ENCODE assay signal across 17 cellular contexts in the genomic region with DNA sequence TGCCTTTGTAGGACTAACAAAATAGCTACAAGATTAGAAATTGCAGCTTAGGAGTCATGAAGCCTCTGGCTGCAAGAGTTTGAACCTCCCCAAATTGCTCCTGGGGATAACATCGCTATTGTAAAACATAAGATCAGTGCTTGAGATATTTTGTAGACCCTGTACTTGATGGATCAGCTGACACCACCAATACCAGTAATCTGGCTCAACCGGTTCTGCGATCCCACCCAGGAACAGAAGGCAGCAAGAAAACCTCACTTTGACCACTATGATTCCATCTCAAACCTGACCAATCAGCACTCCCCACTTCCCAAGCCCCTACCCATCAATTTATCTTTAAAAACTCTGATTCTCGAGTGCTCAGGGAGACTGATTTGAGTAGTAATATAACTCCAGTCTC.
DNase-seq lines count a peak whose midpoint lies in the region; TF ChIP-seq lines count a peak whose summit lies in the region.
"Had no signal": no experiment of that assay in that cellular context is flagged by ENCODE, and none has a peak within 500 bp of the region (broad histone marks: within the 10 kb centered on the region; RNA-seq: fewer than 3 reads in every experiment).

No MANE protein-coding gene starts in this region.

- peaks cover 67% of the 10 kb centered on the region for H3K4me1 ChIP-seq in PC-9 (replicated peaks; ENCODE audit: insufficient read depth)
- H3K4me1 ChIP-seq: HAP-1 had no signal

- no TSS peak for BruUV-seq in PC-9 (replicated peaks; lab: Mats Ljungman, UMichigan)

- H3F3A ChIP-seq in PC-9 (ENCODE audit: insufficient read depth, low read depth): peaks cover 48% of the 10 kb centered on the region

- DNase-seq in NCI-H748 (lab: John Stamatoyannopoulos, UW; ENCODE audit: unreplicated experiment): peak; percentile 32
- DNase-seq in NCI-H748 treated with DMSO at 0.1 percent for 48 hours (lab: John Stamatoyannopoulos, UW): no peak
- no peak for DNase-seq in PC-9
- DNase-seq in islet precursor cell: peak; percentile 58
- no peak for DNase-seq in NCI-H1417 treated with DMSO at 0.1 percent for 48 hours (lab: John Stamatoyannopoulos, UW)
- no peak for DNase-seq in activated naive CD4-positive, alpha-beta T cell treated with Interleukin-2 at 50 U/mL for 16 hours
- DNase-seq in mesenteric fat pad (ENCODE audit: low spot score): no peak
- DNase-seq: AML-193; CD4-positive, alpha-beta T cell; DMS153; DMS79; GF-D8 had no signal

- peak overlapping the region; percentile 29; the same call in 1 of the 2 replicates for H3K4me2 ChIP-seq in PC-9
- H3K4me2 ChIP-seq: A549 had no signal

- H3K79me2 ChIP-seq in PC-9 (ENCODE audit: low read depth): no peaks in the 10 kb centered on the region

- intact Hi-C loops in PC-9 (cut with micrococcal nuclease; ENCODE audit: unreplicated experiment): loop anchor here (5.0 kb wide), 3 partner anchors 136 to 319 kb away; no protein-coding TSS in a partner anchor

- no peaks in the 10 kb centered on the region for H4K20me1 ChIP-seq in PC-9 (ENCODE audit: insufficient read depth)

- no peak overlapping the region for H2AFZ ChIP-seq in PC-9

- peak overlapping the region; percentile 76 for H3K27ac ChIP-seq in PC-9
- H3K27ac ChIP-seq: 22Rv1, A549, C4-2B, HL-60 had no signal

- CTCF ChIA-PET in PC-9 (lab: Charles Lee): no interaction called here

- no peaks in the 10 kb centered on the region for H3K36me3 ChIP-seq in PC-9 (ENCODE audit: low read depth)
- H3K36me3 ChIP-seq: HAP-1 had no signal

- POLR2A ChIA-PET in PC-9 (lab: Charles Lee; ENCODE audit: unreplicated experiment): no interaction called here

- TF ChIP-seq CTCF in PC-9 (conservative IDR thresholded peaks at IDR 0.05): no peak

- no peaks in the 10 kb centered on the region; the same call in 1 of the 2 replicates for H3K9me2 ChIP-seq in PC-9 (ENCODE audit: insufficient read depth)

- no peaks in the 10 kb centered on the region for H3K27me3 ChIP-seq in PC-9 (ENCODE audit: insufficient read depth, low read depth)

- peaks cover 7% of the 10 kb centered on the region for H3K9me3 ChIP-seq in PC-9 (ENCODE audit: insufficient read depth, low read depth)
- H3K9me3 ChIP-seq: A549, HAP-1 had no signal

- no peak overlapping the region for H3K4me3 ChIP-seq in PC-9
- H3K4me3 ChIP-seq: A549, HAP-1 had no signal

Comparison
In these comparisons a context has a peak if more than half of its experiments do, and no peak if none do; other contexts are left out.
1. DNase-seq: peak in NCI-H748 (single experiment) and islet precursor cell (single experiment); none in NCI-H748 treated with DMSO at 0.1 percent for 48 hours (single experiment), PC-9 (0 of 2), NCI-H1417 treated with DMSO at 0.1 percent for 48 hours (single experiment), activated naive CD4-positive, alpha-beta T cell treated with Interleukin-2 at 50 U/mL for 16 hours (single experiment) and mesenteric fat pad (single experiment).